ENCODE assay signal across 29 cellular contexts in genomic region chr4:7187297-7187592, GRCh38. TPM values are rescaled to one million over a fixed set of nuclear protein-coding genes. Genes with fewer than 3 reads are reported as not detected.
A peak's percentile ranks its signal among the peaks of the same experiment; 100 is the strongest.
DNase-seq lines count a peak whose midpoint lies in the region; ATAC-seq and TF ChIP-seq lines count a peak whose summit lies in the region.
"Had no signal": no experiment of that assay in that cellular context is flagged by ENCODE, and none has a peak within 500 bp of the region (broad histone marks: within the 10 kb centered on the region; RNA-seq: fewer than 3 reads in every experiment).

No MANE protein-coding gene starts in this region.

- no peak overlapping the region for H3K27ac Mint-ChIP-seq in CD4-positive, alpha-beta memory T cell
- H3K27ac Mint-ChIP-seq in activated CD8-positive, alpha-beta T cell treated with anti-CD3 and anti-CD28 coated beads, Interleukin-2, amount 10 ng/mL, durations not matched to agents 7 days and 5 days: no peak overlapping the region
- H3K27ac Mint-ChIP-seq: activated CD4-positive, alpha-beta T cell treated with anti-CD3 and anti-CD28 coated beads for 36 hours; activated CD8-positive, alpha-beta T cell treated with anti-CD3 and anti-CD28 coated beads for 36 hours; activated naive CD8-positive, alpha-beta T cell treated with anti-CD3 and anti-CD28 coated beads, Interleukin-2, amount 50 U/mL, for 24 hours; CD4-positive, alpha-beta T cell; mesothelial cell of epicardium; stimulated activated memory B cell treated with anti-CD40 and anti-IgM and Interleukin-4, amounts not matched to agents 10 μg/mL and 1 μg/mL and 100 μg/mL, for 72 hours had no signal

- H3K36me3 ChIP-seq in cardiac muscle cell: no peaks in the 10 kb centered on the region
- no peaks in the 10 kb centered on the region for H3K36me3 ChIP-seq in brain microvascular endothelial cell (replicated peaks)
- H3K36me3 ChIP-seq in osteoblast (ENCODE audit: insufficient read depth, low read length): no peaks in the 10 kb centered on the region
- no peaks in the 10 kb centered on the region for H3K36me3 ChIP-seq in CD4-positive, alpha-beta memory T cell (ENCODE audit: insufficient read depth, low read length)
- H3K36me3 ChIP-seq: esophagus squamous epithelium, upper lobe of left lung had no signal

- intact Hi-C loops in Right ventricle myocardium inferior (cut with DNase I): no loop called here
- intact Hi-C loops in CD4-positive, alpha-beta memory T cell (cut with micrococcal nuclease): no loop called here

- no peaks in the 10 kb centered on the region for H3K4me1 ChIP-seq in cardiac muscle cell (ENCODE audit: low read depth)
- no peaks in the 10 kb centered on the region for H3K4me1 ChIP-seq in osteoblast (ENCODE audit: insufficient read depth, low read length)
- H3K4me1 ChIP-seq in CD4-positive, alpha-beta memory T cell (ENCODE audit: insufficient read depth, low read length): no peaks in the 10 kb centered on the region
- H3K4me1 ChIP-seq: foreskin keratinocyte, psoas muscle had no signal

- H3K9me3 Mint-ChIP-seq in CD4-positive, alpha-beta memory T cell: peaks cover 0 to 4% (median 0%) of the 10 kb centered on the region in 8 donors
- peaks cover 4% of the 10 kb centered on the region for H3K9me3 Mint-ChIP-seq in activated CD8-positive, alpha-beta T cell treated with anti-CD3 and anti-CD28 coated beads, Interleukin-2, amount 10 ng/mL, durations not matched to agents 7 days and 5 days (ENCODE audit: insufficient read depth)
- H3K9me3 Mint-ChIP-seq: activated CD8-positive, alpha-beta T cell treated with anti-CD3 and anti-CD28 coated beads for 36 hours; central memory CD8-positive, alpha-beta T cell; mesothelial cell of epicardium had no signal

- H3K27ac ChIP-seq in cardiac muscle cell: no peak overlapping the region
- H3K27ac ChIP-seq in brain microvascular endothelial cell: no peak overlapping the region
- H3K27ac ChIP-seq in osteoblast (ENCODE audit: low read depth, low read length): no peak overlapping the region
- no peak overlapping the region for H3K27ac ChIP-seq in CD4-positive, alpha-beta memory T cell (ENCODE audit: low read depth, low read length)
- H3K27ac ChIP-seq: esophagus squamous epithelium, foreskin keratinocyte, psoas muscle, upper lobe of left lung had no signal

- H3K27me3 ChIP-seq in cardiac muscle cell (peaks cover 47% of the 10 kb centered on the region), brain microvascular endothelial cell (replicated peaks) (peaks cover 24% of the 10 kb centered on the region), osteoblast (ENCODE audit: insufficient read depth, low read length) (peaks cover 36% of the 10 kb centered on the region)
- H3K27me3 ChIP-seq in CD4-positive, alpha-beta memory T cell (ENCODE audit: insufficient read depth, low read length): no peaks in the 10 kb centered on the region

- H3K79me2 ChIP-seq in osteoblast (ENCODE audit: insufficient read depth, low read length): no peaks in the 10 kb centered on the region

- DNase-seq in cardiac muscle cell (ENCODE audit: low read depth in 1 of 2, low spot score in 1 of 2): peak in 1 of 2 donors; percentile 26
- no peak for DNase-seq in Right ventricle myocardium inferior (ENCODE audit: missing footprints)
- no peak for DNase-seq in brain microvascular endothelial cell
- DNase-seq in osteoblast (ENCODE audit: insufficient read length, low spot score, missing footprints): peak; percentile 83
- no peak for DNase-seq in CD4-positive, alpha-beta memory T cell
- no peak for DNase-seq in activated CD8-positive, alpha-beta T cell treated with anti-CD3 and anti-CD28 coated beads, Interleukin-2, amount 10 ng/mL, durations not matched to agents 7 days and 5 days
- DNase-seq in NCI-H1417 (lab: John Stamatoyannopoulos, UW): no peak
- DNase-seq: activated CD4-positive, alpha-beta T cell treated with anti-CD3 and anti-CD28 coated beads for 36 hours; activated CD8-positive, alpha-beta T cell treated with anti-CD3 and anti-CD28 coated beads for 36 hours; activated gamma-delta T cell; activated naive CD8-positive, alpha-beta T cell treated with anti-CD3 and anti-CD28 coated beads, Interleukin-2, amount 50 U/mL, for 24 hours; activated T-cell treated with anti-CD3 and anti-CD28 coated beads for 4 hours; AML-193; CD4-positive, alpha-beta T cell; dermis blood vessel endothelial cell; DND-41; esophagus squamous epithelium; foreskin keratinocyte; GOT3; NCI-H1417 treated with DMSO at 0.1 percent for 48 hours; NCI-H2081 treated with DMSO at 0.1 percent for 48 hours; NCI-H226; NCI-H69; SHP77; upper lobe of left lung had no signal

- no peaks in the 10 kb centered on the region for H4K20me1 ChIP-seq in osteoblast (ENCODE audit: insufficient read depth, low read length)

- H3K27me3 Mint-ChIP-seq in CD4-positive, alpha-beta memory T cell: peaks cover 18 to 21% of the 10 kb centered on the region in 2 donors
- peaks cover 21% of the 10 kb centered on the region for H3K27me3 Mint-ChIP-seq in activated CD8-positive, alpha-beta T cell treated with anti-CD3 and anti-CD28 coated beads, Interleukin-2, amount 10 ng/mL, durations not matched to agents 7 days and 5 days (ENCODE audit: low read depth)

- H3K4me2 ChIP-seq in osteoblast (ENCODE audit: insufficient read depth, low read length): no peak overlapping the region

- H3K9me3 ChIP-seq in cardiac muscle cell (ENCODE audit: low read depth): no peaks in the 10 kb centered on the region
- H3K9me3 ChIP-seq in osteoblast (ENCODE audit: low read depth, low read length): no peaks in the 10 kb centered on the region
- no peaks in the 10 kb centered on the region for H3K9me3 ChIP-seq in CD4-positive, alpha-beta memory T cell (ENCODE audit: control insufficient read depth in 1 of 2, low read length in 2 of 2)
- H3K9me3 ChIP-seq: esophagus squamous epithelium, psoas muscle, upper lobe of left lung had no signal

- CTCF ChIA-PET in CD4-positive, alpha-beta memory T cell (lab: Charles Lee; ENCODE audit: partially characterized antibody): interaction anchor here (1.7 kb wide), 1 partner anchor 10 kb away, joined by 4 read pairs; no protein-coding TSS in a partner anchor
- CTCF ChIA-PET in activated CD8-positive, alpha-beta T cell treated with anti-CD3 and anti-CD28 coated beads, Interleukin-2, amount 10 ng/mL, durations not matched to agents 7 days and 5 days (lab: Charles Lee): no interaction called here

- TF ChIP-seq CTCF in cardiac muscle cell (IDR thresholded peaks at IDR 0.05; ENCODE audit: low read depth, low read length) (peak; percentile 6), brain microvascular endothelial cell (IDR thresholded peaks at IDR 0.05; ENCODE audit: low read depth, low read length, missing control alignments) (peak; percentile 28), osteoblast (IDR thresholded peaks at IDR 0.05; ENCODE audit: extremely low read depth, low read depth, low read length) (no peak)

- POLR2A ChIA-PET in CD4-positive, alpha-beta memory T cell (lab: Charles Lee; ENCODE audit: partially characterized antibody): no interaction called here
- POLR2A ChIA-PET in activated CD8-positive, alpha-beta T cell treated with anti-CD3 and anti-CD28 coated beads, Interleukin-2, amount 10 ng/mL, durations not matched to agents 7 days and 5 days (lab: Charles Lee): no interaction called here

- ATAC-seq in Right ventricle myocardium inferior: no peak
- ATAC-seq in activated CD8-positive, alpha-beta T cell treated with anti-CD3 and anti-CD28 coated beads, Interleukin-2, amount 10 ng/mL, durations not matched to agents 7 days and 5 days: no peak
- ATAC-seq: activated CD4-positive, alpha-beta T cell treated with anti-CD3 and anti-CD28 coated beads for 36 hours; activated CD8-positive, alpha-beta T cell treated with anti-CD3 and anti-CD28 coated beads for 36 hours; activated naive CD8-positive, alpha-beta T cell treated with anti-CD3 and anti-CD28 coated beads, Interleukin-2, amount 50 U/mL, for 24 hours; foreskin keratinocyte; psoas muscle; stimulated activated memory B cell treated with anti-CD40 and anti-IgM and Interleukin-4, amounts not matched to agents 10 μg/mL and 1 μg/mL and 100 μg/mL, for 72 hours had no signal

- in situ Hi-C loops in brain microvascular endothelial cell (cut with HindIII; ENCODE audit: low pct_ligation_motif_present, low sequenced_read_pairs): no loop called here

- no peak overlapping the region for H2AFZ ChIP-seq in osteoblast (ENCODE audit: low read length)

- H3K4me3 ChIP-seq in cardiac muscle cell: no peak overlapping the region
- H3K4me3 ChIP-seq in brain microvascular endothelial cell (ENCODE audit: low read depth, low read length): no peak overlapping the region
- H3K4me3 ChIP-seq in osteoblast (ENCODE audit: insufficient read depth, low read length): no peak overlapping the region
- no peak overlapping the region for H3K4me3 ChIP-seq in CD4-positive, alpha-beta memory T cell (ENCODE audit: low read length in 2 of 2)
- H3K4me3 ChIP-seq: esophagus squamous epithelium, psoas muscle, upper lobe of left lung had no signal

- H3K4me1 Mint-ChIP-seq in CD4-positive, alpha-beta memory T cell: peaks cover 0 to 6% (median 2%) of the 10 kb centered on the region in 4 donors
- peaks cover 14% of the 10 kb centered on the region for H3K4me1 Mint-ChIP-seq in activated CD8-positive, alpha-beta T cell treated with anti-CD3 and anti-CD28 coated beads, Interleukin-2, amount 10 ng/mL, durations not matched to agents 7 days and 5 days (ENCODE audit: low read depth)
- H3K4me1 Mint-ChIP-seq: stimulated activated memory B cell treated with anti-CD40 and anti-IgM and Interleukin-4, amounts not matched to agents 10 μg/mL and 1 μg/mL and 100 μg/mL, for 72 hours had no signal

- no peak overlapping the region for H3K4me3 Mint-ChIP-seq in CD4-positive, alpha-beta memory T cell
- H3K4me3 Mint-ChIP-seq in activated CD8-positive, alpha-beta T cell treated with anti-CD3 and anti-CD28 coated beads, Interleukin-2, amount 10 ng/mL, durations not matched to agents 7 days and 5 days: no peak overlapping the region
- H3K4me3 Mint-ChIP-seq: activated CD4-positive, alpha-beta T cell treated with anti-CD3 and anti-CD28 coated beads for 36 hours; activated CD8-positive, alpha-beta T cell treated with anti-CD3 and anti-CD28 coated beads for 36 hours; activated naive CD8-positive, alpha-beta T cell treated with anti-CD3 and anti-CD28 coated beads, Interleukin-2, amount 50 U/mL, for 24 hours; CD4-positive, alpha-beta T cell; central memory CD8-positive, alpha-beta T cell; mesothelial cell of epicardium; stimulated activated memory B cell treated with anti-CD40 and anti-IgM and Interleukin-4, amounts not matched to agents 10 μg/mL and 1 μg/mL and 100 μg/mL, for 72 hours had no signal

- no peaks in the 10 kb centered on the region for H3K36me3 Mint-ChIP-seq in CD4-positive, alpha-beta memory T cell
- peaks cover 2% of the 10 kb centered on the region for H3K36me3 Mint-ChIP-seq in activated CD8-positive, alpha-beta T cell treated with anti-CD3 and anti-CD28 coated beads, Interleukin-2, amount 10 ng/mL, durations not matched to agents 7 days and 5 days (ENCODE audit: low read depth)
- H3K36me3 Mint-ChIP-seq: mesothelial cell of epicardium; stimulated activated memory B cell treated with anti-CD40 and anti-IgM and Interleukin-4, amounts not matched to agents 10 μg/mL and 1 μg/mL and 100 μg/mL, for 72 hours had no signal

RNA-seq across cellular contexts. Expression of gene SORCS2, which starts 5.1 kb away (rescaled TPM):
- total RNA-seq in cardiac muscle cell (1.4 and 6.9 TPM in 2 replicates), Right ventricle myocardium inferior (1.1 TPM), osteoblast (9.0 and 11.5 TPM in 2 replicates)
- polyA plus RNA-seq in cardiac muscle cell: 0.92 and 4.4 TPM in 2 replicates
- total RNA-seq in CD4-positive, alpha-beta memory T cell: not detected
- not detected for polyA plus RNA-seq in CD4-positive, alpha-beta memory T cell
- not detected for total RNA-seq in activated CD8-positive, alpha-beta T cell treated with anti-CD3 and anti-CD28 coated beads, Interleukin-2, amount 10 ng/mL, durations not matched to agents 7 days and 5 days
- total RNA-seq: CD4-positive, alpha-beta T cell had no signal
